13 cellular contexts compared by ENCODE assay signal in genomic region chr6:15526129-15526764, GRCh38.
A peak's percentile ranks its signal among the peaks of the same experiment; 100 is the strongest.
DNase-seq lines count a peak whose midpoint lies in the region; ATAC-seq and TF ChIP-seq lines count a peak whose summit lies in the region.
"Had no signal": no experiment of that assay in that cellular context is flagged by ENCODE, and none has a peak within 500 bp of the region (broad histone marks: within the 10 kb centered on the region; RNA-seq: fewer than 3 reads in every experiment).

No MANE protein-coding gene starts in this region.

- DNase-seq in ACHN = peak; percentile 90
- DNase-seq in GM12865 (ENCODE audit: low read depth) = peak; percentile 78
- DNase-seq in kidney glomerular epithelial cell (lab: John Stamatoyannopoulos, UW) = peak; percentile 98
- no peak for DNase-seq in MV-4-11 (lab: John Stamatoyannopoulos, UW)
- no peak for DNase-seq in H4 (ENCODE audit: low spot score)
- no peak for DNase-seq in NCI-H510A (lab: John Stamatoyannopoulos, UW)
- no peak for DNase-seq in stimulated activated CD4-positive, alpha-beta T cell treated with anti-CD3 and anti-CD28 coated beads, Interleukin-4, amount 100 ng/mL, for 1 hour
- DNase-seq: effector CD4-positive, alpha-beta T cell; GOT3; lower lobe of right lung; nucleus accumbens had no signal

- in situ Hi-C loops in ACHN (cut with HindIII; ENCODE audit: low pct_ligation_motif_present, low pct_unique_long_range_greater_than_20kb, low sequenced_read_pairs) = no loop called here

- H3K4me3 ChIP-seq in GM12865 (ENCODE audit: low read depth, low read length) = peak overlapping the region; percentile 32
- H3K4me3 ChIP-seq: ascending aorta, lower lobe of right lung had no signal

- ATAC-seq in HG03520 (IDR thresholded peaks at IDR 0.05; ENCODE audit: unreplicated experiment) = peak; percentile 67
- ATAC-seq: lower lobe of right lung had no signal

- TF ChIP-seq CTCF in GM12865 (IDR thresholded peaks at IDR 0.05; ENCODE audit: insufficient read depth, low read depth, low read length, missing control alignments) = no peak

Comparison
In these comparisons a context has a peak if more than half of its experiments do, and no peak if none do; other contexts are left out.
1. DNase-seq: peak in ACHN (single experiment), GM12865 (single experiment) and kidney glomerular epithelial cell (single experiment); none in MV-4-11 (single experiment), H4 (single experiment), NCI-H510A (single experiment) and stimulated activated CD4-positive, alpha-beta T cell treated with anti-CD3 and anti-CD28 coated beads, Interleukin-4, amount 100 ng/mL, for 1 hour (single experiment).